In genomic region chr17:72122668-72123495, GRCh38 we compare ENCODE assay signal across 1 cellular context.
A peak's percentile ranks its signal among the peaks of the same experiment; 100 is the strongest.
TF ChIP-seq lines count a peak whose summit lies in the region.

No MANE protein-coding gene starts in this region.

TF ChIP-seq in endothelial cell of umbilical vein, 7 proteins besides CTCF, POLR2A, EP300 and RAD21:
- peak; percentile 23 for TF ChIP-seq EZH2 (IDR thresholded peaks at IDR 0.05; ENCODE audit: borderline replicate concordance, low read depth, low read length, severe bottlenecking)
- TF ChIP-seq MYC (IDR thresholded peaks at IDR 0.05; ENCODE audit: low read depth, low read length): no peak
- no peak for TF ChIP-seq MAX (IDR thresholded peaks at IDR 0.05; ENCODE audit: insufficient read depth, insufficient read length)
TF ChIP-seq in endothelial cell of umbilical vein: peak in this region for 1.
